ENCODE assay signal across 22 cellular contexts in the genomic region with DNA sequence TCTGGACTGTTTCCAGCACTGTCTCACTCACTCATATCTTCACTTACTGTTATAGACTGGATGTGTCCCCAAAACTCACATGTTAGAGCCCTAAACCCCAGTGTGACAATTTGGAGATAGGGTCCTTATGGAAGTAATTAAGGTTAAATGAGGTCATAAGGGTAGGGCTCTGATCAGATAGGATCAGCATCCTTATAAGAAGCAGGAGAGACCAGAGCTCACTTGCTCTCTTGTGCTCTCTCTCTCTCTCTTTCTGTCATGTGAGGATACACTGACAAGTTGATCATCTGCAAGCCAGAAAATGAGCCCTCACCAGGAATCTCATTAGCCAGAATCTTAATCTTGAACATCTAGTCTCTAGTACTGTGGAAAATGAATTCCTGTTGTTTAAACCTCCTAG. TPM values are rescaled to one million over a fixed set of nuclear protein-coding genes. Genes with fewer than 3 reads are reported as not detected.
"Had no signal": no experiment of that assay in that cellular context is flagged by ENCODE, and none has a peak within 500 bp of the region (broad histone marks: within the 10 kb centered on the region; RNA-seq: fewer than 3 reads in every experiment).

No MANE protein-coding gene starts in this region.

- DNase-seq: IMR-90, Karpas-422, KG1, MG63, NCI-H1092, NCI-H1105 treated with DMSO at 0.1 percent for 48 hours, NCI-H1417 treated with DMSO at 0.1 percent for 48 hours, NCI-H146, NCI-H1694 treated with DMSO at 0.1 percent for 48 hours, NCI-H1930, NCI-H2081, NCI-H2107, NCI-H2171 treated with DMSO at 0.1 percent for 48 hours, NCI-H345, NCI-H446 treated with DMSO at 0.1 percent for 48 hours, NCI-H510A treated with DMSO at 0.1 percent for 48 hours, NCI-H526, Right ventricle myocardium superior, RPMI8226, SIG-M5 had no signal

RNA-seq across cellular contexts. Expression of a gene that starts 23.4 kb away (rescaled TPM):
- total RNA-seq: HepG2, HT1080, IMR-90, Right ventricle myocardium superior had no signal
- polyA plus RNA-seq: HepG2, IMR-90 had no signal
